ENCODE assay signal across 24 cellular contexts in genomic region chr3:112170046-112170445, GRCh38. TPM values are rescaled to one million over a fixed set of nuclear protein-coding genes. Genes with fewer than 3 reads are reported as not detected.
DNase-seq lines count a peak whose midpoint lies in the region; ATAC-seq, FAIRE-seq and TF ChIP-seq lines count a peak whose summit lies in the region.
"Had no signal": no experiment of that assay in that cellular context is flagged by ENCODE, and none has a peak within 500 bp of the region (broad histone marks: within the 10 kb centered on the region; RNA-seq: fewer than 3 reads in every experiment).

No MANE protein-coding gene starts in this region.

- no peaks in the 10 kb centered on the region for H3K9me3 ChIP-seq in endothelial cell of umbilical vein (replicated peaks; ENCODE audit: control insufficient read depth, insufficient read depth, low read length)
- H3K9me3 ChIP-seq in tibial nerve: peaks cover 0 to 13% (median 0%) of the 10 kb centered on the region in 4 donors

- CTCF ChIA-PET in endothelial cell of umbilical vein (lab: Charles Lee): no interaction called here

- dilution Hi-C loops in endothelial cell of umbilical vein (cut with MboI; ENCODE audit: extremely low pct_ligation_motif_present, low sequenced_read_pairs): no loop called here

- DNase-seq in endothelial cell of umbilical vein (ENCODE audit: low read depth, low spot score): no peak
- peak; percentile 61 for DNase-seq in medulla oblongata (ENCODE audit: extremely low spot score)
- peak; percentile 87 for DNase-seq in pons (ENCODE audit: low spot score)
- no peak for DNase-seq in T-helper 2 cell
- DNase-seq in tibial nerve (ENCODE audit: low spot score in 2 of 2): no peak
- DNase-seq: C1 segment of cervical spinal cord; Calu3; CD4-positive, alpha-beta memory T cell; COR-L47; DMS53; DMS79 treated with DMSO at 0.1 percent for 48 hours; GF-D8; H9 had no signal

- BruUV-seq in endothelial cell of umbilical vein (replicated peaks; lab: Mats Ljungman, UMichigan): no TSS peak

- WGBS in tibial nerve, 2 donors: 51 to 59% methylated on average over 2 of the region's 2 CpGs

- no peaks in the 10 kb centered on the region for H4K20me1 ChIP-seq in endothelial cell of umbilical vein (replicated peaks; ENCODE audit: control insufficient read depth, extremely low read depth, insufficient read depth, low read length)

- no peak overlapping the region for H3K4me2 ChIP-seq in endothelial cell of umbilical vein (ENCODE audit: insufficient read depth, low read length)
- H3K4me2 ChIP-seq: GM23338 had no signal

- POLR2A ChIA-PET in endothelial cell of umbilical vein (lab: Charles Lee): no interaction called here

- FAIRE-seq in endothelial cell of umbilical vein (lab: Jason Lieb, UNC): peak; percentile 38
- FAIRE-seq: GM12891, GM19239 had no signal

- H3K4me1 ChIP-seq in endothelial cell of umbilical vein (ENCODE audit: control insufficient read depth, extremely low read depth, insufficient read depth, low read length) (no peaks in the 10 kb centered on the region), tibial nerve (no peaks in the 10 kb centered on the region)

- H3K9me1 ChIP-seq in endothelial cell of umbilical vein (replicated peaks; ENCODE audit: control insufficient read depth, extremely low read depth, insufficient read depth, low read length): no peaks in the 10 kb centered on the region

- H3K9ac ChIP-seq in endothelial cell of umbilical vein (replicated peaks; ENCODE audit: extremely low read depth, insufficient read depth, low read length): no peak overlapping the region

- no peak for TF ChIP-seq CTCF in endothelial cell of umbilical vein (IDR thresholded peaks at IDR 0.05; ENCODE audit: extremely low read depth in 1 of 2, insufficient read depth in 1 of 2, low read depth in 1 of 2, low read length in 2 of 2)
- no peak for TF ChIP-seq CTCF in tibial nerve (IDR thresholded peaks at IDR 0.05)

- H3K4me3 ChIP-seq in endothelial cell of umbilical vein (replicated peaks in 1 of 3; ENCODE audit: insufficient read depth in 1 of 3, low read depth in 1 of 3, low read length in 3 of 3) (no peak overlapping the region), tibial nerve (no peak overlapping the region)
- H3K4me3 ChIP-seq: GM23338 had no signal

- intact Hi-C loops in endothelial cell of umbilical vein (cut with micrococcal nuclease): no loop called here

- TF ChIP-seq EP300 in tibial nerve (IDR thresholded peaks at IDR 0.05): no peak

- no peak for TF ChIP-seq POLR2A in endothelial cell of umbilical vein (IDR thresholded peaks at IDR 0.05; ENCODE audit: low read depth, low read length)
- TF ChIP-seq POLR2A in tibial nerve (IDR thresholded peaks at IDR 0.05): no peak

- ATAC-seq in GM18498 (IDR thresholded peaks at IDR 0.05; ENCODE audit: unreplicated experiment): no peak
- ATAC-seq: GM23338, HCT116 had no signal

- H3K27me3 ChIP-seq in endothelial cell of umbilical vein (ENCODE audit: control insufficient read depth in 2 of 2, insufficient read depth in 2 of 2, low read length in 2 of 2): no peaks in the 10 kb centered on the region
- no peaks in the 10 kb centered on the region for H3K27me3 ChIP-seq in tibial nerve

- H2AFZ ChIP-seq in endothelial cell of umbilical vein (ENCODE audit: low read depth, low read length): no peak overlapping the region
- H2AFZ ChIP-seq: GM23338 had no signal

- no peaks in the 10 kb centered on the region for H3K79me2 ChIP-seq in endothelial cell of umbilical vein (ENCODE audit: control insufficient read depth, insufficient read depth, low read length)

- H3K36me3 ChIP-seq in endothelial cell of umbilical vein (ENCODE audit: control insufficient read depth in 2 of 2, extremely low read depth in 1 of 2, insufficient read depth in 2 of 2, low read length in 2 of 2) (no peaks in the 10 kb centered on the region), tibial nerve (no peaks in the 10 kb centered on the region)

- H3K27ac ChIP-seq in endothelial cell of umbilical vein (ENCODE audit: insufficient read depth, low read depth, low read length) (no peak overlapping the region), tibial nerve (no peak overlapping the region)

TF ChIP-seq in endothelial cell of umbilical vein, 7 proteins besides CTCF, POLR2A, EP300 and RAD21:
- no peak for TF ChIP-seq MYC (IDR thresholded peaks at IDR 0.05; ENCODE audit: low read depth, low read length)
- TF ChIP-seq POLR2AphosphoS5 (IDR thresholded peaks at IDR 0.05; ENCODE audit: insufficient read depth, low read depth, low read length): no peak
- no peak for TF ChIP-seq FOS (IDR thresholded peaks at IDR 0.05; ENCODE audit: borderline replicate concordance, insufficient read depth, low read length)
- no peak for TF ChIP-seq EZH2 (IDR thresholded peaks at IDR 0.05; ENCODE audit: borderline replicate concordance, low read depth, low read length, severe bottlenecking)
- TF ChIP-seq GATA2 (IDR thresholded peaks at IDR 0.05; ENCODE audit: insufficient read depth, insufficient read length, low read depth, low read length): no peak
- no peak for TF ChIP-seq MAX (IDR thresholded peaks at IDR 0.05; ENCODE audit: insufficient read depth, insufficient read length)
- no peak for TF ChIP-seq JUN (IDR thresholded peaks at IDR 0.05; ENCODE audit: borderline replicate concordance, insufficient read depth, insufficient read length, low read depth)

RNA-seq across cellular contexts. Expression of gene GCSAM, which starts 37.0 kb away (rescaled TPM):
- total RNA-seq in endothelial cell of umbilical vein: not detected in 2 replicates
- polyA plus RNA-seq in endothelial cell of umbilical vein: not detected in 2 replicates
- not detected in 2 replicates for polyA plus RNA-seq in endothelial cell of umbilical vein (2011; cell fraction: cytosol; rRNA removed)
- not detected in 2 replicates for polyA plus RNA-seq in endothelial cell of umbilical vein (2011; cell fraction: nucleus; rRNA removed)
- 0.16 and 0.37 TPM in 2 replicates for polyA plus RNA-seq in endothelial cell of umbilical vein (2012)
- not detected in 2 replicates for polyA minus RNA-seq in endothelial cell of umbilical vein
- not detected for polyA minus RNA-seq in endothelial cell of umbilical vein (2011; cell fraction: cytosol; rRNA and poly(A)+ RNA removed)
- polyA minus RNA-seq in endothelial cell of umbilical vein (2011; cell fraction: nucleus; rRNA and poly(A)+ RNA removed): not detected in 2 replicates
- total RNA-seq in tibial nerve: 1 to 10 TPM in 1 of 4 donors, under 1 TPM in 1, not detected in 2; under 0.01 to 2.0 TPM
- total RNA-seq: A172, A673, Calu3, Daoy, G401, GM23338, H4, H9 had no signal
- polyA plus RNA-seq: BJ had no signal

Comparison
In these comparisons a context has a peak if more than half of its experiments do, and no peak if none do; other contexts are left out.
1. DNase-seq: peak in medulla oblongata (single experiment) and pons (single experiment); none in endothelial cell of umbilical vein (single experiment), T-helper 2 cell (0 of 5) and tibial nerve (0 of 2).